ENCODE assay signal across 27 cellular contexts in the genomic region with DNA sequence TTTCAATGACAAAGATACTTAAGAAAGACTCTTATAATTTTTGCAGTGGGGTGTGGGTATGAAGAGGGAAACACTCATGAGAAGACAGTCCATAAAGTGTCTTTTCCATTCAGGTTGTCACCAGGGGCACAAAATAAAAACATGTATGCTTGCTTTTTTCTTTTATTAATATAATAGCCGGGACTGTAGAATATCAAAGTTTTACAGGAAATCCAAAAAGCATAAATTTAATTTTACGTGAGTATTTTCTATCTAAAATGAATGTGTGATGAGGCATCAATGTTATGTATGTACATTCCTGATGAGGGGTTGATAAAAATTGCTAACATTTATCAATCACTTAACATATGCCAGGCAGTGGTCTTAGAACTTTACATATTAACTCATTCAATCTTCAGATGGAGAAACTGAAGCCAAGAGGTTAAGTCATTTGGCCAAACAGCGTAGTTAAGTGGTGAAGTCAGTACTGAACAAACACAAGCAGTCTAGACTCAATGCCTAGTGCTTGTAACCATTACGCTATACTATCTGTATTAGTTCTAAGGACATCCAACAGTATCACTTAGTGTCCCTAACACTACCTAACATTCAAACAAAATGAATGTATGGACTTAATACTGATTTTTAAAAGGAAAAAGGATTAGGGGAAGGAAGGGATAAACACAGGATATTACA.
"Had no signal": no experiment of that assay in that cellular context is flagged by ENCODE, and none has a peak within 500 bp of the region (broad histone marks: within the 10 kb centered on the region; RNA-seq: fewer than 3 reads in every experiment).

No MANE protein-coding gene starts in this region.

- ATAC-seq: effector memory CD8-positive, alpha-beta T cell; heart left ventricle; left colon; naive thymus-derived CD4-positive, alpha-beta T cell; stimulated activated naive B cell treated with anti-CD40 and anti-IgM and Interleukin-4, amounts not matched to agents 10 μg/mL and 1 μg/mL and 100 μg/mL, for 72 hours had no signal

- H3K4me1 ChIP-seq: heart left ventricle, prostate gland, stomach, thyroid gland, upper lobe of left lung, vagina had no signal

- H3K9me3 ChIP-seq: heart left ventricle, ovary, prostate gland, stomach, thyroid gland, upper lobe of left lung, vagina had no signal

- H3K27me3 ChIP-seq: brain microvascular endothelial cell, heart left ventricle, ovary, stomach, thyroid gland, upper lobe of left lung, vagina had no signal

- H3K36me3 ChIP-seq: ovary had no signal

- H3K27ac ChIP-seq: brain microvascular endothelial cell, heart left ventricle, ovary, prostate gland, stomach, thyroid gland, upper lobe of left lung, vagina had no signal

- FAIRE-seq: astrocyte, kidney had no signal

- DNase-seq: activated CD4-positive, alpha-beta memory T cell treated with anti-CD3 and anti-CD28 coated beads for 36 hours; activated CD4-positive, alpha-beta T cell treated with anti-CD3 and anti-CD28 coated beads, Interleukin-2, amount 10 ng/mL, durations not matched to agents 24 days and 14 days; activated CD4-positive, CD25-positive, alpha-beta regulatory T cell treated with anti-CD3 and anti-CD28 coated beads, Interleukin-2, amount 50 U/mL, for 72 hours; activated gamma-delta T cell treated with Interleukin-2 at 50 U/mL for 16 hours; activated naive CD4-positive, alpha-beta T cell treated with anti-CD3 and anti-CD28 coated beads, Interleukin-2, amount 50 U/mL, for 16 hours; amniotic stem cell; brain microvascular endothelial cell; cortex of kidney; effector memory CD8-positive, alpha-beta T cell; heart left ventricle; hypothalamus; immature natural killer cell; kidney; left colon; midbrain; naive thymus-derived CD4-positive, alpha-beta T cell; ovary; stimulated activated CD4-positive, alpha-beta T cell treated with anti-CD3 and anti-CD28 coated beads, Interleukin-15, amount 100 ng/mL, for 24 hours; stimulated activated CD4-positive, alpha-beta T cell treated with anti-CD3 and anti-CD28 coated beads, Interleukin-2, amount 100 ng/mL, for 24 hours; stimulated activated naive B cell treated with anti-CD40 and anti-IgM and Interleukin-4, amounts not matched to agents 10 μg/mL and 1 μg/mL and 100 μg/mL, for 72 hours; stomach; T-helper 2 cell; thyroid gland; upper lobe of left lung had no signal

- H3K4me3 ChIP-seq: heart left ventricle, ovary, prostate gland, stomach, thyroid gland, upper lobe of left lung, vagina had no signal
